Comparison of ENCODE assay signal across 26 cellular contexts in the genomic region with DNA sequence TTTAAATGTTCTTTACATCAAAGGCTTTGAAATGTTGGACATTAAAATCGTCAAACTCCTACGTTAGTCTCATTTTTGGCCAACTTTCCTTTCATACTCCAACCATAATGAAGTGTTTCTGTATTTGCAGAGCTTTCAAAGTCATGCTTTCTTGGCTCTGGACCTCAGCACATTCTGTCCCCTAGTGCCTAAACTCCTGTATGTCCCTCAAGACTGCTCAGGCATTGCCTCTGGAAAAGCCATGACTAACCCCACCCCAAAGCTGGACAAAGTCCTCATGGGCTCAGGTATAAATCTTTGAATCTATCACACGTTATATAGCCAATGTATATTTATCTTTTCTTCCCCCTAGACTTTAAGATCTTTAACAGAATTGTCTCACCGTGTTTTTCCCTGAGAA. TPM values are rescaled to one million over a fixed set of nuclear protein-coding genes. Genes with fewer than 3 reads are reported as not detected.
"Had no signal": no experiment of that assay in that cellular context is flagged by ENCODE, and none has a peak within 500 bp of the region (broad histone marks: within the 10 kb centered on the region; RNA-seq: fewer than 3 reads in every experiment).

No MANE protein-coding gene starts in this region.

- H3K27ac ChIP-seq: brain microvascular endothelial cell, Peyer's patch, RWPE1 had no signal

- H3K4me3 ChIP-seq: MG63, Peyer's patch had no signal

- H3K9me3 ChIP-seq: MG63, Peyer's patch had no signal

- DNase-seq: activated CD4-positive, alpha-beta memory T cell treated with anti-CD3 and anti-CD28 coated beads for 36 hours; activated CD4-positive, alpha-beta T cell treated with anti-CD3 and anti-CD28 coated beads, Interleukin-2, amount 10 ng/mL, durations not matched to agents 7 days and 5 days; activated CD4-positive, CD25-positive, alpha-beta regulatory T cell treated with anti-CD3 and anti-CD28 coated beads, Interleukin-2, amount 50 U/mL, for 72 hours; activated CD8-positive, alpha-beta memory T cell treated with anti-CD3 and anti-CD28 coated beads for 24 hours; activated effector memory CD4-positive, alpha-beta T cell treated with anti-CD3 and anti-CD28 coated beads, Interleukin-2, amount 50 U/mL, for 16 hours; activated naive CD4-positive, alpha-beta T cell treated with Interleukin-2 at 50 U/mL for 16 hours; activated T-cell treated with anti-CD3 and anti-CD28 coated beads, Interleukin-2, amount 50 U/mL, for 4 hours; amygdala; brain microvascular endothelial cell; caudate nucleus; MG63; MV-4-11; NCI-H1092 treated with DMSO at 0.1 percent for 48 hours; NCI-H1436; NCI-H1694 treated with DMSO at 0.1 percent for 48 hours; NCI-H2029 treated with DMSO at 0.1 percent for 48 hours; NCI-H510A treated with DMSO at 0.1 percent for 48 hours; NCI-H69; NK-92 treated with Interleukin-12 subunit alpha and Interleukin-12 subunit beta, amount 100 ng/mL, for 24 hours; Peyer's patch; SHP77 treated with DMSO at 0.1 percent for 48 hours had no signal

- H3K4me1 ChIP-seq: Peyer's patch had no signal

- H3K9me3 Mint-ChIP-seq: activated CD4-positive, alpha-beta memory T cell treated with anti-CD3 and anti-CD28 coated beads for 36 hours; activated CD4-positive, alpha-beta T cell treated with anti-CD3 and anti-CD28 coated beads, Interleukin-2, amount 10 ng/mL, durations not matched to agents 7 days and 5 days; activated T-cell treated with anti-CD3 and anti-CD28 coated beads, Interleukin-2, amount 50 U/mL, for 4 hours; T-helper 1 cell treated with Interleukin-12 subunit alpha and Interleukin-12 subunit beta and Interleukin-4 antibody, amounts not matched to agents 30 μg/mL and 1 μg/mL, for 36 hours had no signal

- H3K27me3 ChIP-seq: brain microvascular endothelial cell, MG63, Peyer's patch had no signal

- ATAC-seq: activated T-cell treated with anti-CD3 and anti-CD28 coated beads, Interleukin-2, amount 50 U/mL, for 4 hours; WTC11 had no signal

- H3K27ac Mint-ChIP-seq: activated CD4-positive, alpha-beta memory T cell treated with anti-CD3 and anti-CD28 coated beads for 36 hours; activated CD4-positive, alpha-beta T cell treated with anti-CD3 and anti-CD28 coated beads, Interleukin-2, amount 10 ng/mL, durations not matched to agents 7 days and 5 days; activated naive CD8-positive, alpha-beta T cell; T-helper 1 cell treated with Interleukin-12 subunit alpha and Interleukin-12 subunit beta and Interleukin-4 antibody, amounts not matched to agents 30 μg/mL and 1 μg/mL, for 36 hours; WTC11 had no signal

RNA-seq across cellular contexts. Expression of a gene that starts 26.8 kb away (rescaled TPM):
- total RNA-seq: activated CD4-positive, alpha-beta memory T cell treated with anti-CD3 and anti-CD28 coated beads for 36 hours; activated CD4-positive, alpha-beta T cell treated with anti-CD3 and anti-CD28 coated beads, Interleukin-2, amount 10 ng/mL, durations not matched to agents 7 days and 5 days; activated T-cell treated with anti-CD3 and anti-CD28 coated beads, Interleukin-2, amount 50 U/mL, for 4 hours; Peyer's patch; SK-MEL-5; WTC11 had no signal
